ENCODE assay signal across 8 cellular contexts in genomic region chr12:43835656-43836454, GRCh38. TPM values are rescaled to one million over a fixed set of nuclear protein-coding genes. Genes with fewer than 3 reads are reported as not detected.
A peak's percentile ranks its signal among the peaks of the same experiment; 100 is the strongest.
DNase-seq lines count a peak whose midpoint lies in the region; ATAC-seq and TF ChIP-seq lines count a peak whose summit lies in the region.

Gene TMEM117 (plus strand): TSS chr12:43836081.

- H3K4me3 ChIP-seq in coronary artery = peak within 1 kb of the TSS; percentile 88
- peak within 1 kb of the TSS; percentile 59 to 94 (median 72) for H3K4me3 ChIP-seq in liver (ENCODE audit: low read depth in 1 of 3, low read length in 3 of 3)

- no peaks in the 10 kb centered on the region for H3K36me3 Mint-ChIP-seq in activated CD4-positive, alpha-beta T cell treated with anti-CD3 and anti-CD28 coated beads, Interleukin-2, amount 10 ng/mL, durations not matched to agents 24 days and 14 days (ENCODE audit: low read depth)

- H3K9ac ChIP-seq in liver (ENCODE audit: low read depth in 1 of 2, low read length in 2 of 2) = peak within 1 kb of the TSS; percentile 12 to 13

- H3K27me3 ChIP-seq in liver (ENCODE audit: control insufficient read depth in 4 of 4, insufficient read depth in 4 of 4, low read length in 3 of 4) = no peaks in the 10 kb centered on the region

- TF ChIP-seq RAD21 in liver (IDR thresholded peaks at IDR 0.05) = no peak

- H3K9me3 Mint-ChIP-seq in activated CD4-positive, alpha-beta T cell treated with anti-CD3 and anti-CD28 coated beads, Interleukin-2, amount 10 ng/mL, durations not matched to agents 24 days and 14 days = no peaks in the 10 kb centered on the region

- no peaks in the 10 kb centered on the region for H3K36me3 ChIP-seq in liver (ENCODE audit: control insufficient read depth in 4 of 4, insufficient read depth in 3 of 4, low read depth in 1 of 4, low read length in 3 of 4)

- H3K27me3 Mint-ChIP-seq in activated CD4-positive, alpha-beta T cell treated with anti-CD3 and anti-CD28 coated beads, Interleukin-2, amount 10 ng/mL, durations not matched to agents 24 days and 14 days = peaks cover 33% of the 10 kb centered on the region

- H3K9me3 ChIP-seq in liver (ENCODE audit: control insufficient read depth in 4 of 4, low read length in 3 of 4) = no peaks in the 10 kb centered on the region

- intact Hi-C loops in activated CD4-positive, alpha-beta T cell treated with anti-CD3 and anti-CD28 coated beads, Interleukin-2, amount 10 ng/mL, durations not matched to agents 24 days and 14 days (cut with micrococcal nuclease) = loop anchor here (1.0 kb wide), 1 partner anchor 30 kb away; the partner anchor contains the start of gene TWF1

- DNase-seq in NCI-H1417 (lab: John Stamatoyannopoulos, UW) (peak; percentile 63 to 92 (median 88)), NCI-H1417 treated with DMSO at 0.1 percent for 48 hours (lab: John Stamatoyannopoulos, UW) (no peak), NCI-H146 (lab: John Stamatoyannopoulos, UW) (peak; percentile 57), coronary artery (ENCODE audit: low spot score) (peak; percentile 84)
- peak; percentile 88 for DNase-seq in activated CD4-positive, alpha-beta T cell treated with anti-CD3 and anti-CD28 coated beads, Interleukin-2, amount 10 ng/mL, durations not matched to agents 24 days and 14 days
- peak; percentile 37 to 49 for DNase-seq in stimulated activated CD4-positive, alpha-beta T cell treated with anti-CD3 and anti-CD28 coated beads, Interleukin-4, amount 100 ng/mL, for 4 hours

- H3K4me1 Mint-ChIP-seq in activated CD4-positive, alpha-beta T cell treated with anti-CD3 and anti-CD28 coated beads, Interleukin-2, amount 10 ng/mL, durations not matched to agents 24 days and 14 days = peaks cover 17% of the 10 kb centered on the region

- H3K4me1 ChIP-seq in liver (ENCODE audit: control insufficient read depth in 4 of 4, insufficient read depth in 4 of 4, low read length in 3 of 4) = peaks cover 3 to 13% (median 7%) of the 10 kb centered on the region in 4 donors

- TF ChIP-seq CTCF in coronary artery (IDR thresholded peaks at IDR 0.05) (no peak), liver (IDR thresholded peaks at IDR 0.05; ENCODE audit: low read depth, low read length, missing input control) (no peak)

- H3K27ac ChIP-seq in coronary artery = peak within 1 kb of the TSS; percentile 84 to 98
- peak within 1 kb of the TSS; percentile 88 to 91 for H3K27ac ChIP-seq in liver (ENCODE audit: low read depth in 1 of 2, low read length in 2 of 2)

- peak within 1 kb of the TSS; percentile 63 for H3K27ac Mint-ChIP-seq in activated CD4-positive, alpha-beta T cell treated with anti-CD3 and anti-CD28 coated beads, Interleukin-2, amount 10 ng/mL, durations not matched to agents 24 days and 14 days

- H3K4me3 Mint-ChIP-seq in activated CD4-positive, alpha-beta T cell treated with anti-CD3 and anti-CD28 coated beads, Interleukin-2, amount 10 ng/mL, durations not matched to agents 24 days and 14 days = peak within 1 kb of the TSS; percentile 79

- WGBS in liver = under 1% methylated on average over 101 of the region's 101 CpGs

- peak; percentile 81 for ATAC-seq in HG02623 (IDR thresholded peaks at IDR 0.05; ENCODE audit: unreplicated experiment)

TF ChIP-seq in liver, 16 proteins besides CTCF, POLR2A, EP300 and RAD21:
- TF ChIP-seq YY1 (IDR thresholded peaks at IDR 0.05) (no peak), NR2F2 (IDR thresholded peaks at IDR 0.05) (no peak), MAX (IDR thresholded peaks at IDR 0.05) (no peak), FOXA1 (IDR thresholded peaks at IDR 0.05) (no peak), HNF4A (conservative IDR thresholded peaks at IDR 0.05) (no peak), ATF3 (IDR thresholded peaks at IDR 0.05) (no peak), SP1 (IDR thresholded peaks at IDR 0.05) (no peak), EGR1 (IDR thresholded peaks at IDR 0.05; ENCODE audit: low read depth in 2 of 2) (no peak), ZBTB33 (IDR thresholded peaks at IDR 0.05) (no peak), FOXA2 (IDR thresholded peaks at IDR 0.05) (no peak), RXRA (IDR thresholded peaks at IDR 0.05) (no peak), HNF4G (IDR thresholded peaks at IDR 0.05) (no peak), JUND (IDR thresholded peaks at IDR 0.05) (no peak), TAF1 (conservative IDR thresholded peaks at IDR 0.05) (no peak), GABPA (IDR thresholded peaks at IDR 0.05 in 1 of 2, conservative IDR thresholded peaks at IDR 0.05 in 1 of 2) (no peak)
TF ChIP-seq in liver: peak in this region for 0.

RNA-seq across cellular contexts. Expression of gene TMEM117, which starts in this region (rescaled TPM):
- 0.82 and 1.1 TPM in 2 replicates for total RNA-seq in activated CD4-positive, alpha-beta T cell treated with anti-CD3 and anti-CD28 coated beads, Interleukin-2, amount 10 ng/mL, durations not matched to agents 24 days and 14 days
- total RNA-seq in liver = 1 to 10 TPM; 5.0 to 5.9 TPM
- polyA plus RNA-seq in liver = 1 to 10 TPM; 2.0 to 2.8 TPM
